Comparison of ENCODE assay signal across 8 cellular contexts in the genomic region with DNA sequence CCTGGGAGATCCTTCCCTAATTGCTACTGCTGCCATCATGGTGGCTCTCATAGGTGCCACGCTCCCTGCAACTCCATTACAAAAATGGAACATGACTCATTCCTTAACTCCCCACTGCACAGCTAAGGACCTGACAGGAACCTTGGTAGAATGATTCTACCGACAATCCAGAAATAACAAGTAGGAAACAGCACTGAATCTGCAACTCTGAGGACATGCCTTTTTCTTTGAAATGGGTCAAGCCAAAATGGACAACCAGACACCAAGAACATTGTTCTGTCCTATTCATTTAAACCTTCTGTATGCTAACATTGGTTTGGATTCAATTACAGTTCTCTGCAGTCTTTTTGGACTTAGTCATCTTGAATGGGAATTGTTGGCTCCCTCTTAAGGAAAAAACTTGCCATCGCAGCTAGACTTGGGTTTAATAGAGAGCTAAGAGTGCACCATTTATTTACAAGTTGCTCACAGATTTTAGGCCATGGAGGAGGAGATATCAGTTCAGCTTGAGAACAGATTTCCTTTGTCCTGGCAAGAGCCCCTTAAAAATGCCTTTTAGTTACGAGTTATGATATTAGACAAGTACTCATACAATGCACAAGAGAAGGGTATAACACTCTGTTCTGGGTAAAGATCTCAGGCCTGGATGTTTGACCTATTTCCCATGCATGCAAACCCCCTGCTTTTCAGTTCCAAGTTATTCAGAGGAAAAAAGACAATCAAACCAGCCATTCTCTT. TPM values are rescaled to one million over a fixed set of nuclear protein-coding genes. Genes with fewer than 3 reads are reported as not detected.
DNase-seq lines count a peak whose midpoint lies in the region; ATAC-seq and TF ChIP-seq lines count a peak whose summit lies in the region.

No MANE protein-coding gene starts in this region.

- DNase-seq in AG10803 (ENCODE audit: low read depth) (peak; percentile 79), GM12865 (ENCODE audit: low read depth) (peak; percentile 62), NCI-H69 (lab: John Stamatoyannopoulos, UW) (peak; percentile 71), cerebellar cortex (ENCODE audit: low spot score) (peak; percentile 64), lung microvascular endothelial cell (ENCODE audit: low read depth in 2 of 2) (peak; percentile 61 to 69), vagina (ENCODE audit: extremely low spot score in 2 of 2) (no peak), posterior cingulate gyrus (no peak)

- TF ChIP-seq POLR2A in vagina (IDR thresholded peaks at IDR 0.05), result no peak

- no peak for ATAC-seq in GM18858 (IDR thresholded peaks at IDR 0.05; ENCODE audit: unreplicated experiment)

- H3K4me3 ChIP-seq in AG10803 (ENCODE audit: low read length), result no peak overlapping the region
- H3K4me3 ChIP-seq in GM12865 (ENCODE audit: low read depth, low read length), result no peak overlapping the region
- no peak overlapping the region for H3K4me3 ChIP-seq in vagina

- peak; percentile 80 for TF ChIP-seq CTCF in AG10803 (conservative IDR thresholded peaks at IDR 0.05; ENCODE audit: low read length)
- peak; percentile 40 for TF ChIP-seq CTCF in GM12865 (IDR thresholded peaks at IDR 0.05; ENCODE audit: insufficient read depth, low read depth, low read length, missing control alignments)
- TF ChIP-seq CTCF in vagina (IDR thresholded peaks at IDR 0.05), result no peak

- H3K4me1 ChIP-seq in vagina, result no peaks in the 10 kb centered on the region

- intact Hi-C loops in vagina (cut with DNase I), result no loop called here
- intact Hi-C loops in posterior cingulate gyrus (cut with DNase I), result no loop called here

- H3K9me3 ChIP-seq in vagina, result no peaks in the 10 kb centered on the region

- no peaks in the 10 kb centered on the region for H3K27me3 ChIP-seq in vagina

- no peaks in the 10 kb centered on the region for H3K36me3 ChIP-seq in vagina

- no peak overlapping the region for H3K27ac ChIP-seq in vagina

RNA-seq across cellular contexts. Expression of gene NSRP1, which starts 20.9 kb away (rescaled TPM):
- total RNA-seq in lung microvascular endothelial cell (6.5 and 12.5 TPM in 2 replicates), vagina (17.4 TPM)

Comparison
In these comparisons a context has a peak if more than half of its experiments do, and no peak if none do; other contexts are left out.
1. DNase-seq: peak in AG10803 (single experiment), GM12865 (single experiment), NCI-H69 (single experiment), cerebellar cortex (single experiment) and lung microvascular endothelial cell (2 of 2); none in vagina (0 of 2) and posterior cingulate gyrus (0 of 10).
2. CTCF ChIP-seq: peak in AG10803 (single experiment) and GM12865 (single experiment); none in vagina (0 of 3).